ENCODE assay signal across 15 cellular contexts in the genomic region with DNA sequence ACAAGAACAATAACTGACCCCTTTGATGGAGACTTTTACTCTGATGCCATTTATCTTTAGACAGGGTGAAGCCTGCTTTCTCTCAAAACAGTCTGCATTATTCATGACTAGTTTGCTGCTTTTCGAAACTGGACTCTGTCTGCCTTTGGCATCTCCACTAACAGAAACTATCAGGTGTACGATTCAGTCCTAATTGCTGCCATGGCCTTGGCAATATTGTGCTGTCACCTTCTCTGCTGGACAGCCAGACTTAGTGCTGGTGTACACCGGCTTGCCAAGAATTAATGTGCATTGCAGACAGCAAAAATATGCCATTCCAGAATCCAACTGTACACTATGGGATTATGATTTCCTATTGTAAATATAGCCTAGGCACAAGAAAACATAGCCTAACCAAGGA.
DNase-seq lines count a peak whose midpoint lies in the region; ATAC-seq and TF ChIP-seq lines count a peak whose summit lies in the region.
"Had no signal": no experiment of that assay in that cellular context is flagged by ENCODE, and none has a peak within 500 bp of the region (broad histone marks: within the 10 kb centered on the region; RNA-seq: fewer than 3 reads in every experiment).

No MANE protein-coding gene starts in this region.

- no peak overlapping the region for H2BK120ac ChIP-seq in mesenchymal stem cell (ENCODE audit: low read depth, low read length)

- no peak overlapping the region for H2AK5ac ChIP-seq in mesenchymal stem cell (ENCODE audit: low read length, severe bottlenecking)

- no peak for TF ChIP-seq CTCF in right atrium auricular region (IDR thresholded peaks at IDR 0.05)
- no peak for TF ChIP-seq CTCF in heart left ventricle (IDR thresholded peaks at IDR 0.05)

- H4K91ac ChIP-seq in mesenchymal stem cell (ENCODE audit: low read length), result no peak overlapping the region

- H3K27me3 ChIP-seq in right atrium auricular region (no peaks in the 10 kb centered on the region), heart left ventricle (no peaks in the 10 kb centered on the region), mesenchymal stem cell (ENCODE audit: control insufficient read depth in 1 of 2, insufficient read depth in 1 of 2, low read length in 2 of 2) (no peaks in the 10 kb centered on the region)
- H3K27me3 ChIP-seq: BLaER1 had no signal

- no peak overlapping the region for H3K4me3 Mint-ChIP-seq in activated naive CD8-positive, alpha-beta T cell treated with anti-CD3 and anti-CD28 coated beads for 36 hours
- H3K4me3 Mint-ChIP-seq: CD8-positive, alpha-beta memory T cell had no signal

- intact Hi-C loops in Right ventricle myocardium inferior (cut with DNase I) (no loop called here), heart left ventricle (cut with DNase I) (no loop called here)

- ATAC-seq in Right ventricle myocardium inferior, result peak; percentile 77
- ATAC-seq in heart left ventricle, result peak; percentile 42 to 73 (median 63)

- no peak overlapping the region for H3K27ac Mint-ChIP-seq in activated naive CD8-positive, alpha-beta T cell treated with anti-CD3 and anti-CD28 coated beads for 36 hours
- H3K27ac Mint-ChIP-seq: CD8-positive, alpha-beta memory T cell had no signal

- no peak for TF ChIP-seq POLR2A in heart left ventricle (IDR thresholded peaks at IDR 0.05)

- H2BK5ac ChIP-seq in mesenchymal stem cell (ENCODE audit: low read depth, low read length, poor library complexity, severe bottlenecking), result no peak overlapping the region

- H3K79me1 ChIP-seq in mesenchymal stem cell (replicated peaks; ENCODE audit: low read length, poor library complexity, severe bottlenecking), result no peaks in the 10 kb centered on the region

- H3K27ac ChIP-seq in right atrium auricular region, result no peak overlapping the region
- no peak overlapping the region for H3K27ac ChIP-seq in heart left ventricle
- H3K27ac ChIP-seq in mesenchymal stem cell (ENCODE audit: low read length, poor library complexity, severe bottlenecking), result no peak overlapping the region
- H3K27ac ChIP-seq: BLaER1 had no signal

- H3K36me3 ChIP-seq in right atrium auricular region (no peaks in the 10 kb centered on the region), heart left ventricle (no peaks in the 10 kb centered on the region), mesenchymal stem cell (ENCODE audit: control insufficient read depth in 1 of 2, insufficient read depth in 2 of 2, low read depth in 1 of 2, low read length in 2 of 2) (no peaks in the 10 kb centered on the region)
- H3K36me3 ChIP-seq: BLaER1, HAP-1 had no signal

- DNase-seq in Right ventricle myocardium inferior (ENCODE audit: missing footprints), result no peak
- no peak for DNase-seq in right atrium auricular region (ENCODE audit: low spot score)
- no peak for DNase-seq in heart left ventricle
- no peak for DNase-seq in mesenchymal stem cell
- no peak for DNase-seq in activated naive CD8-positive, alpha-beta T cell treated with anti-CD3 and anti-CD28 coated beads for 36 hours
- DNase-seq in ecto neural progenitor cell (ENCODE audit: low spot score), result no peak
- DNase-seq in activated CD4-positive, alpha-beta T cell treated with anti-CD3 and anti-CD28 coated beads for 4 hours, result no peak
- DNase-seq: 8988T; AML-193; Caco-2; CD8-positive, alpha-beta memory T cell; DND-41; GF-D8 had no signal

- no peaks in the 10 kb centered on the region for H3K9me3 ChIP-seq in right atrium auricular region
- H3K9me3 ChIP-seq in heart left ventricle, result peaks cover 0 to 4% (median 0%) of the 10 kb centered on the region in 12 donors
- no peaks in the 10 kb centered on the region for H3K9me3 ChIP-seq in mesenchymal stem cell (ENCODE audit: control insufficient read depth, low read length)
- H3K9me3 ChIP-seq: BLaER1, Caco-2, HAP-1 had no signal

- H3K4me3 ChIP-seq in right atrium auricular region, result no peak overlapping the region
- no peak overlapping the region for H3K4me3 ChIP-seq in heart left ventricle
- no peak overlapping the region for H3K4me3 ChIP-seq in mesenchymal stem cell (ENCODE audit: insufficient read depth in 1 of 2, low read depth in 1 of 2, low read length in 2 of 2)
- H3K4me3 ChIP-seq: BLaER1, HAP-1 had no signal

- H2BK12ac ChIP-seq in mesenchymal stem cell (ENCODE audit: low read length in 2 of 2), result no peak overlapping the region

- H3K9ac ChIP-seq in mesenchymal stem cell (ENCODE audit: low read length), result no peak overlapping the region
- H3K9ac ChIP-seq: BLaER1 had no signal

- H3K23ac ChIP-seq in mesenchymal stem cell (ENCODE audit: low read length in 2 of 2), result no peak overlapping the region

- no peak overlapping the region for H3K18ac ChIP-seq in mesenchymal stem cell (ENCODE audit: low read depth in 1 of 2, low read length in 2 of 2)

- H2AFZ ChIP-seq in mesenchymal stem cell (ENCODE audit: low read depth, low read length), result no peak overlapping the region

- peaks cover 3% of the 10 kb centered on the region for H3K27me3 Mint-ChIP-seq in activated naive CD8-positive, alpha-beta T cell treated with anti-CD3 and anti-CD28 coated beads for 36 hours

- no peaks in the 10 kb centered on the region for H3K4me1 ChIP-seq in right atrium auricular region
- H3K4me1 ChIP-seq in heart left ventricle, result no peaks in the 10 kb centered on the region
- H3K4me1 ChIP-seq in mesenchymal stem cell (ENCODE audit: control insufficient read depth, insufficient read depth, low read depth, low read length), result no peaks in the 10 kb centered on the region
- H3K4me1 ChIP-seq: BLaER1, Caco-2 had no signal

- peak overlapping the region; percentile 30 for H4K8ac ChIP-seq in mesenchymal stem cell (ENCODE audit: low read length)

- 46 to 51% (median 49%) methylated on average over 3 of the region's 3 CpGs for WGBS in heart left ventricle, 4 donors
- 66% methylated on average over 3 of the region's 3 CpGs for WGBS in mesenchymal stem cell

- H2BK15ac ChIP-seq in mesenchymal stem cell (ENCODE audit: low read depth, poor library complexity, severe bottlenecking), result no peak overlapping the region

- no peak overlapping the region for H3K14ac ChIP-seq in mesenchymal stem cell (ENCODE audit: low read length in 2 of 2)

- H3K9me3 Mint-ChIP-seq in activated naive CD8-positive, alpha-beta T cell treated with anti-CD3 and anti-CD28 coated beads for 36 hours, result peaks cover 5% of the 10 kb centered on the region

- peaks cover 2% of the 10 kb centered on the region for H3K4me1 Mint-ChIP-seq in activated naive CD8-positive, alpha-beta T cell treated with anti-CD3 and anti-CD28 coated beads for 36 hours
- H3K4me1 Mint-ChIP-seq: CD8-positive, alpha-beta memory T cell had no signal

- H3K4me2 ChIP-seq in mesenchymal stem cell (ENCODE audit: low read length, poor library complexity, severe bottlenecking), result no peak overlapping the region
- H3K4me2 ChIP-seq: BLaER1 had no signal

- H3K4ac ChIP-seq in mesenchymal stem cell (ENCODE audit: low read depth in 1 of 2, low read length in 2 of 2), result no peak overlapping the region

- H3K36me3 Mint-ChIP-seq in activated naive CD8-positive, alpha-beta T cell treated with anti-CD3 and anti-CD28 coated beads for 36 hours, result no peaks in the 10 kb centered on the region
- H3K36me3 Mint-ChIP-seq: CD8-positive, alpha-beta memory T cell had no signal
